Comparison of ENCODE assay signal across 12 cellular contexts in genomic region chr6:109687271-109687721, GRCh38. TPM values are rescaled to one million over a fixed set of nuclear protein-coding genes. Genes with fewer than 3 reads are reported as not detected.
DNase-seq lines count a peak whose midpoint lies in the region; ATAC-seq and TF ChIP-seq lines count a peak whose summit lies in the region.
"Had no signal": no experiment of that assay in that cellular context is flagged by ENCODE, and none has a peak within 500 bp of the region (broad histone marks: within the 10 kb centered on the region; RNA-seq: fewer than 3 reads in every experiment).

No MANE protein-coding gene starts in this region.

- H3K4ac ChIP-seq in trophoblast cell (ENCODE audit: low read depth, low read length) = no peak overlapping the region

- peak; percentile 0 for DNase-seq in stimulated activated naive CD4-positive, alpha-beta T cell treated with Interleukin-2 at 50 U/mL for 16 hours (lab: John Stamatoyannopoulos, UW)
- DNase-seq in stimulated activated naive CD4-positive, alpha-beta T cell (lab: John Stamatoyannopoulos, UW) = no peak
- DNase-seq in PC-3 (peak; percentile 88), fibroblast of gingiva (ENCODE audit: low read depth) (peak; percentile 85), trophoblast cell (no peak), NCI-H2196 treated with DMSO at 0.1 percent for 48 hours (lab: John Stamatoyannopoulos, UW; ENCODE audit: unreplicated experiment) (no peak)
- DNase-seq: activated naive CD4-positive, alpha-beta T cell treated with anti-CD3 and anti-CD28 coated beads, Interleukin-2, amount 10 ng/mL, durations not matched to agents 7 days and 5 days; sigmoid colon had no signal

- WGBS in trophoblast cell (ENCODE audit: extremely low coverage, insufficient coverage, insufficient read length) = no CpG with 5 or more reads among the region's 2 CpGs

- POLR2A ChIA-PET in PC-3 (lab: Charles Lee; ENCODE audit: unreplicated experiment) = no interaction called here

- no peak overlapping the region for H4K91ac ChIP-seq in trophoblast cell (ENCODE audit: low read depth, low read length)

- H3K4me1 ChIP-seq in PC-3 (ENCODE audit: insufficient read depth, low read length) (peaks cover 23% of the 10 kb centered on the region), trophoblast cell (ENCODE audit: control insufficient read depth in 1 of 2, insufficient read depth in 2 of 2, low read length in 2 of 2) (peaks cover 0 to 3% of the 10 kb centered on the region in 2 experiments)

- H3K4me2 ChIP-seq in PC-3 (ENCODE audit: low read length) = peak overlapping the region; percentile 43; the same call in 1 of the 2 replicates
- H3K4me2 ChIP-seq in trophoblast cell (ENCODE audit: low read length) = no peak overlapping the region

- H3K27me3 ChIP-seq in PC-3 (ENCODE audit: low read length) = no peaks in the 10 kb centered on the region
- no peaks in the 10 kb centered on the region for H3K27me3 ChIP-seq in trophoblast cell (ENCODE audit: insufficient read depth, low read length)
- H3K27me3 ChIP-seq: sigmoid colon had no signal

- H2BK5ac ChIP-seq in trophoblast cell (ENCODE audit: low read depth, low read length, poor library complexity) = no peak overlapping the region

- H3K79me1 ChIP-seq in trophoblast cell (ENCODE audit: low read length) = peaks cover 6% of the 10 kb centered on the region

- no peak overlapping the region for H3K23ac ChIP-seq in trophoblast cell (ENCODE audit: low read length)

- no peak overlapping the region for H2BK12ac ChIP-seq in trophoblast cell (ENCODE audit: low read length)

- no peak overlapping the region for H3K18ac ChIP-seq in trophoblast cell (ENCODE audit: low read length)

- H4K12ac ChIP-seq in trophoblast cell (ENCODE audit: low read depth, low read length) = no peak overlapping the region

- no peak overlapping the region for H3K4me3 ChIP-seq in PC-3 (ENCODE audit: low read length)
- no peak overlapping the region for H3K4me3 ChIP-seq in trophoblast cell (ENCODE audit: low read depth, low read length)
- H3K4me3 ChIP-seq: sigmoid colon, SJSA1, thoracic aorta had no signal

- H3K9me3 ChIP-seq in PC-3 (ENCODE audit: low read length) (no peaks in the 10 kb centered on the region), trophoblast cell (ENCODE audit: insufficient read depth, low read depth, low read length) (no peaks in the 10 kb centered on the region)
- H3K9me3 ChIP-seq: sigmoid colon, SJSA1, thoracic aorta had no signal

- H3F3A ChIP-seq in PC-3 (ENCODE audit: low read length, unreplicated experiment) = no peaks in the 10 kb centered on the region

- ATAC-seq in PC-3 = peak; percentile 17
- ATAC-seq in HG02885 (IDR thresholded peaks at IDR 0.05; ENCODE audit: poor library complexity, unreplicated experiment) = no peak
- ATAC-seq in HG03460 (IDR thresholded peaks at IDR 0.05; ENCODE audit: unreplicated experiment) = no peak

- no peak for TF ChIP-seq CTCF in PC-3 (conservative IDR thresholded peaks at IDR 0.05; ENCODE audit: low read depth, low read length)

- H3K36me3 ChIP-seq in PC-3 (ENCODE audit: low read depth, low read length) (no peaks in the 10 kb centered on the region), trophoblast cell (ENCODE audit: control insufficient read depth in 1 of 2, insufficient read depth in 2 of 2, low read length in 2 of 2) (no peaks in the 10 kb centered on the region)
- H3K36me3 ChIP-seq: sigmoid colon, SJSA1, thoracic aorta had no signal

- intact Hi-C loops in PC-3 (cut with micrococcal nuclease) = no loop called here

- no peak overlapping the region for H2BK120ac ChIP-seq in trophoblast cell (ENCODE audit: insufficient read depth, low read length, poor library complexity)

- H3K27ac ChIP-seq in PC-3 (ENCODE audit: low read length) = peak overlapping the region; percentile 70
- no peak overlapping the region for H3K27ac ChIP-seq in trophoblast cell (ENCODE audit: low read depth, low read length)
- H3K27ac ChIP-seq: sigmoid colon, SJSA1 had no signal

- H2AFZ ChIP-seq in PC-3 (ENCODE audit: low read length) = peak overlapping the region; percentile 74
- H2AFZ ChIP-seq in trophoblast cell (ENCODE audit: insufficient read depth, low read length, poor library complexity) = no peak overlapping the region

- H4K8ac ChIP-seq in trophoblast cell (ENCODE audit: low read depth, low read length) = no peak overlapping the region

- no peaks in the 10 kb centered on the region for H3K9me2 ChIP-seq in PC-3 (replicated peaks; ENCODE audit: low read length)

- no TSS peak for BruUV-seq in PC-3 (replicated peaks; lab: Mats Ljungman, UMichigan)

- H3K9ac ChIP-seq in PC-3 (ENCODE audit: low read length) = peak overlapping the region; percentile 8; the same call in 1 of the 2 replicates
- no peak overlapping the region for H3K9ac ChIP-seq in trophoblast cell (ENCODE audit: low read length)

- H3K14ac ChIP-seq in trophoblast cell (ENCODE audit: low read length) = no peak overlapping the region

- H4K20me1 ChIP-seq in PC-3 (ENCODE audit: low read length) = no peaks in the 10 kb centered on the region

- H3K79me2 ChIP-seq in PC-3 (ENCODE audit: low read length) = no peaks in the 10 kb centered on the region; the same call in 1 of the 2 replicates
- peaks cover 4% of the 10 kb centered on the region for H3K79me2 ChIP-seq in trophoblast cell (ENCODE audit: control insufficient read depth, insufficient read depth, low read length, poor library complexity)

- CTCF ChIA-PET in PC-3 (lab: Charles Lee) = no interaction called here

- H2AK5ac ChIP-seq in trophoblast cell (ENCODE audit: low read length) = no peak overlapping the region

RNA-seq across cellular contexts. Expression of gene AK9, which starts 3.7 kb away (rescaled TPM):
- 1.7 and 3.5 TPM in 2 replicates for total RNA-seq in PC-3 (2014; rRNA removed)
- polyA plus RNA-seq in trophoblast cell (2013) = 2.0 and 2.5 TPM in 2 replicates

RNA-seq across cellular contexts. Expression of gene FIG4, which starts 3.8 kb away (rescaled TPM):
- total RNA-seq in PC-3 (2014; rRNA removed) = 5.7 and 6.0 TPM in 2 replicates
- 7.9 and 8.1 TPM in 2 replicates for polyA plus RNA-seq in trophoblast cell (2013)

Comparison
In these comparisons a context has a peak if more than half of its experiments do, and no peak if none do; other contexts are left out.
1. DNase-seq: peak in stimulated activated naive CD4-positive, alpha-beta T cell treated with Interleukin-2 at 50 U/mL for 16 hours (single experiment), PC-3 (single experiment) and fibroblast of gingiva (single experiment); none in stimulated activated naive CD4-positive, alpha-beta T cell (0 of 6), trophoblast cell (0 of 2) and NCI-H2196 treated with DMSO at 0.1 percent for 48 hours (single experiment).